In the genomic region with DNA sequence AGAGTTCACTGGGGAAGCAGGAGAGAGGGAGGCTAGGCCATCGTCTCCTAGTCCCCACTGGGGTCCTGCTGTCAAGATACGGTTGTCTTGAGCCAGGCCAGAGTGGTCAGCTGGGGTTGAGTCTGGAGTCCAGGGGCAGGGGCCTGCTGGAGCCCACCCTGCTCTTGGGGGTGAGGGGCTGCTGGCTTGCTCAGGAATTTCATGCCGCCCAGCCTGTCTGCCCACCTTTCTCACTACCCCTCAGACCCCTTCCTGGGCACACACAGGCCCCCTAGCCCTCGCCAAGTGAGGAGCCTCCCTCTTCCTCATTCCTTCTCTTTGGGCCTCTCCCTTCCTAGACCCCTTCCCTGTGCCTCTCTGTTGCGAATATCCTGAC, we compare ENCODE assay signal across 9 cellular contexts. TPM values are rescaled to one million over a fixed set of nuclear protein-coding genes. Genes with fewer than 3 reads are reported as not detected.
A peak's percentile ranks its signal among the peaks of the same experiment; 100 is the strongest.
DNase-seq lines count a peak whose midpoint lies in the region; ATAC-seq and TF ChIP-seq lines count a peak whose summit lies in the region.
"Had no signal": no experiment of that assay in that cellular context is flagged by ENCODE, and none has a peak within 500 bp of the region (broad histone marks: within the 10 kb centered on the region; RNA-seq: fewer than 3 reads in every experiment).

No MANE protein-coding gene starts in this region.

- no peaks in the 10 kb centered on the region for H3K9me3 Mint-ChIP-seq in activated T-cell treated with anti-CD3 and anti-CD28 coated beads, Interleukin-2, amount 50 U/mL, for 72 hours
- H3K9me3 Mint-ChIP-seq in activated naive CD8-positive, alpha-beta T cell treated with anti-CD3 and anti-CD28 coated beads, Interleukin-2, amount 50 U/mL, for 24 hours: no peaks in the 10 kb centered on the region

- peak overlapping the region; percentile 97 for H3K27ac Mint-ChIP-seq in activated T-cell treated with anti-CD3 and anti-CD28 coated beads, Interleukin-2, amount 50 U/mL, for 72 hours
- H3K27ac Mint-ChIP-seq in activated naive CD8-positive, alpha-beta T cell treated with anti-CD3 and anti-CD28 coated beads, Interleukin-2, amount 50 U/mL, for 24 hours: peak overlapping the region; percentile 91

- peaks cover 0 to 89% (median 69%) of the 10 kb centered on the region in 4 donors for H3K4me1 ChIP-seq in tibial artery

- H3K27me3 ChIP-seq in kidney epithelial cell (ENCODE audit: control insufficient read depth, insufficient read depth, low read length): no peaks in the 10 kb centered on the region
- no peaks in the 10 kb centered on the region for H3K27me3 ChIP-seq in tibial artery

- H3K9me3 ChIP-seq in tibial artery: no peaks in the 10 kb centered on the region

- H3K4me3 ChIP-seq in kidney epithelial cell (ENCODE audit: low read depth, low read length): peak overlapping the region; percentile 76
- H3K4me3 ChIP-seq in tibial artery: peak overlapping the region; percentile 71 to 78

- TF ChIP-seq CTCF in kidney epithelial cell (IDR thresholded peaks at IDR 0.05; ENCODE audit: insufficient read depth, low read length, poor library complexity, severe bottlenecking) (no peak), tibial artery (IDR thresholded peaks at IDR 0.05) (no peak)

- peaks cover 47% of the 10 kb centered on the region for H3K4me1 Mint-ChIP-seq in activated T-cell treated with anti-CD3 and anti-CD28 coated beads, Interleukin-2, amount 50 U/mL, for 72 hours (ENCODE audit: low read depth)
- peaks cover 36% of the 10 kb centered on the region for H3K4me1 Mint-ChIP-seq in activated naive CD8-positive, alpha-beta T cell treated with anti-CD3 and anti-CD28 coated beads, Interleukin-2, amount 50 U/mL, for 24 hours

- DNase-seq in activated T-cell treated with anti-CD3 and anti-CD28 coated beads, Interleukin-2, amount 50 U/mL, for 72 hours: no peak
- DNase-seq in activated T-cell treated with anti-CD3 and anti-CD28 coated beads, Interleukin-2, amount 50 U/mL, for 48 hours: no peak
- DNase-seq in activated naive CD8-positive, alpha-beta T cell treated with anti-CD3 and anti-CD28 coated beads, Interleukin-2, amount 50 U/mL, for 24 hours: no peak
- DNase-seq in kidney epithelial cell (ENCODE audit: low read depth) (no peak), tibial artery (no peak), NCI-H82 (lab: John Stamatoyannopoulos, UW) (no peak), cerebellum (ENCODE audit: low spot score) (no peak)

- H3K36me3 ChIP-seq in kidney epithelial cell (ENCODE audit: control insufficient read depth, insufficient read depth, low read length): peaks cover 7% of the 10 kb centered on the region
- H3K36me3 ChIP-seq in tibial artery: peaks cover 0 to under 1% (median 0%) of the 10 kb centered on the region in 3 donors

- peak overlapping the region; percentile 78 to 84 for H3K27ac ChIP-seq in tibial artery

- H3K36me3 Mint-ChIP-seq in activated T-cell treated with anti-CD3 and anti-CD28 coated beads, Interleukin-2, amount 50 U/mL, for 72 hours (ENCODE audit: insufficient read depth in 2 of 2): peaks cover 4 to 7% of the 10 kb centered on the region in 2 donors
- peaks cover 35% of the 10 kb centered on the region for H3K36me3 Mint-ChIP-seq in activated naive CD8-positive, alpha-beta T cell treated with anti-CD3 and anti-CD28 coated beads, Interleukin-2, amount 50 U/mL, for 24 hours (ENCODE audit: low read depth)

- no peak for ATAC-seq in activated T-cell treated with anti-CD3 and anti-CD28 coated beads, Interleukin-2, amount 50 U/mL, for 72 hours (replicated peaks in 1 of 2)
- ATAC-seq in activated naive CD8-positive, alpha-beta T cell treated with anti-CD3 and anti-CD28 coated beads, Interleukin-2, amount 50 U/mL, for 24 hours: no peak
- no peak for ATAC-seq in GM18870 (IDR thresholded peaks at IDR 0.05; ENCODE audit: unreplicated experiment)

- peak overlapping the region; percentile 97 to 99 for H3K4me3 Mint-ChIP-seq in activated T-cell treated with anti-CD3 and anti-CD28 coated beads, Interleukin-2, amount 50 U/mL, for 72 hours
- H3K4me3 Mint-ChIP-seq in activated naive CD8-positive, alpha-beta T cell treated with anti-CD3 and anti-CD28 coated beads, Interleukin-2, amount 50 U/mL, for 24 hours: peak overlapping the region; percentile 93

- intact Hi-C loops in tibial artery (cut with DNase I; ENCODE audit: low total_unique reads): no loop called here

- no peaks in the 10 kb centered on the region for H3K27me3 Mint-ChIP-seq in activated T-cell treated with anti-CD3 and anti-CD28 coated beads, Interleukin-2, amount 50 U/mL, for 72 hours (ENCODE audit: low read depth)
- peaks cover 3% of the 10 kb centered on the region for H3K27me3 Mint-ChIP-seq in activated naive CD8-positive, alpha-beta T cell treated with anti-CD3 and anti-CD28 coated beads, Interleukin-2, amount 50 U/mL, for 24 hours

RNA-seq across cellular contexts. Expression of gene TRAF7, which starts 1.3 kb away (rescaled TPM):
- total RNA-seq in activated T-cell treated with anti-CD3 and anti-CD28 coated beads, Interleukin-2, amount 50 U/mL, for 72 hours: 10 to 100 TPM; 66.4 to 72.9 TPM
- total RNA-seq in kidney epithelial cell: 82.7 and 83.9 TPM in 2 replicates
- total RNA-seq in cerebellum: 23.7 TPM

RNA-seq across cellular contexts. Expression of gene RAB26, which starts 8.4 kb away (rescaled TPM):
- total RNA-seq in activated T-cell treated with anti-CD3 and anti-CD28 coated beads, Interleukin-2, amount 50 U/mL, for 72 hours: 1 to 10 TPM in 1 of 2 donors, under 1 TPM in 1; 0.82 to 2.0 TPM
- total RNA-seq in kidney epithelial cell (0.54 and 0.68 TPM in 2 replicates), cerebellum (11.4 TPM)

RNA-seq across cellular contexts. Expression of gene PKD1, which starts 21.1 kb away (rescaled TPM):
- 10 to 100 TPM; 90.2 to 95.7 TPM for total RNA-seq in activated T-cell treated with anti-CD3 and anti-CD28 coated beads, Interleukin-2, amount 50 U/mL, for 72 hours
- total RNA-seq in kidney epithelial cell (85.6 and 102 TPM in 2 replicates), cerebellum (120 TPM)

RNA-seq across cellular contexts. Expression of gene CASKIN1, which starts 39.6 kb away (rescaled TPM):
- total RNA-seq in activated T-cell treated with anti-CD3 and anti-CD28 coated beads, Interleukin-2, amount 50 U/mL, for 72 hours: 1 to 10 TPM in 1 of 2 donors, under 1 TPM in 1; 0.89 to 2.1 TPM
- total RNA-seq in kidney epithelial cell (0.07 and 0.08 TPM in 2 replicates), cerebellum (19.0 TPM)
- total RNA-seq: subcutaneous adipose tissue had no signal

RNA-seq across cellular contexts. Expression of gene MLST8, which starts 48.4 kb away (rescaled TPM):
- total RNA-seq in activated T-cell treated with anti-CD3 and anti-CD28 coated beads, Interleukin-2, amount 50 U/mL, for 72 hours: 10 to 100 TPM; 54.9 to 65.6 TPM
- total RNA-seq in kidney epithelial cell: 77.2 and 102 TPM in 2 replicates
- 8.9 TPM for total RNA-seq in cerebellum
